ENCODE assay signal across 11 cellular contexts in genomic region chr18:9722691-9723090, GRCh38. TPM values are rescaled to one million over a fixed set of nuclear protein-coding genes. Genes with fewer than 3 reads are reported as not detected.
DNase-seq lines count a peak whose midpoint lies in the region; ATAC-seq, FAIRE-seq and TF ChIP-seq lines count a peak whose summit lies in the region.
"Had no signal": no experiment of that assay in that cellular context is flagged by ENCODE, and none has a peak within 500 bp of the region (broad histone marks: within the 10 kb centered on the region; RNA-seq: fewer than 3 reads in every experiment).

No MANE protein-coding gene starts in this region.

- peak overlapping the region; percentile 18 for H2AFZ ChIP-seq in parathyroid adenoma

- no peaks in the 10 kb centered on the region for H3K36me3 ChIP-seq in parathyroid adenoma (ENCODE audit: control insufficient read depth, insufficient read depth, low read length)
- H3K36me3 ChIP-seq: cardiac muscle cell had no signal

- no peak overlapping the region for H3K27ac ChIP-seq in parathyroid adenoma
- H3K27ac ChIP-seq: cardiac muscle cell, tibial nerve had no signal

- TF ChIP-seq POLR2A in H54 (IDR thresholded peaks at IDR 0.05; ENCODE audit: low read depth, low read length) = no peak

- no peaks in the 10 kb centered on the region for H3K4me1 ChIP-seq in parathyroid adenoma

- H3K9me3 ChIP-seq in parathyroid adenoma (ENCODE audit: control insufficient read depth, low read length) = no peaks in the 10 kb centered on the region

- H3K4me3 ChIP-seq in epithelial cell of proximal tubule (ENCODE audit: low read depth, low read length) (no peak overlapping the region), parathyroid adenoma (ENCODE audit: low read depth, low read length) (no peak overlapping the region)
- H3K4me3 ChIP-seq: cardiac muscle cell, tibial nerve had no signal

- no peaks in the 10 kb centered on the region for H3K79me2 ChIP-seq in parathyroid adenoma

- no peak for FAIRE-seq in H54 (lab: Jason Lieb, UNC)

- no peak for ATAC-seq in HG03460 (IDR thresholded peaks at IDR 0.05; ENCODE audit: unreplicated experiment)

- H3K4me2 ChIP-seq in parathyroid adenoma (ENCODE audit: low read length) = no peak overlapping the region

- no peaks in the 10 kb centered on the region for H3K27me3 ChIP-seq in parathyroid adenoma (ENCODE audit: control insufficient read depth, insufficient read depth, low read length)
- H3K27me3 ChIP-seq: cardiac muscle cell, tibial nerve had no signal

- H3K9ac ChIP-seq in parathyroid adenoma = no peak overlapping the region

- TF ChIP-seq CTCF in GM12874 (IDR thresholded peaks at IDR 0.05; ENCODE audit: insufficient read depth, low read depth, low read length) = peak; percentile 32; the same call in 1 of the 2 replicates
- peak; percentile 43 for TF ChIP-seq CTCF in epithelial cell of proximal tubule (conservative IDR thresholded peaks at IDR 0.05; ENCODE audit: low read depth, low read length)
- peak; percentile 70 for TF ChIP-seq CTCF in parathyroid adenoma (IDR thresholded peaks at IDR 0.05)

- DNase-seq in NCI-H69 (lab: John Stamatoyannopoulos, UW) (peak; percentile 78), epithelial cell of proximal tubule (ENCODE audit: low read depth) (no peak), occipital lobe (lab: John Stamatoyannopoulos, UW) (no peak), H54 (ENCODE audit: insufficient read length, low spot score) (no peak), mesenteric fat pad (ENCODE audit: low spot score) (no peak)
- DNase-seq: stimulated activated CD4-positive, alpha-beta T cell treated with anti-CD3 and anti-CD28 coated beads, Interleukin-4, amount 100 ng/mL, for 4 hours had no signal

RNA-seq across cellular contexts. Expression of gene RAB31, which starts 14.6 kb away (rescaled TPM):
- total RNA-seq in epithelial cell of proximal tubule (17.7 and 31.2 TPM in 2 replicates), occipital lobe (27.6 TPM), mesenteric fat pad (80.7 TPM)
